16 cellular contexts compared by ENCODE assay signal in the genomic region with DNA sequence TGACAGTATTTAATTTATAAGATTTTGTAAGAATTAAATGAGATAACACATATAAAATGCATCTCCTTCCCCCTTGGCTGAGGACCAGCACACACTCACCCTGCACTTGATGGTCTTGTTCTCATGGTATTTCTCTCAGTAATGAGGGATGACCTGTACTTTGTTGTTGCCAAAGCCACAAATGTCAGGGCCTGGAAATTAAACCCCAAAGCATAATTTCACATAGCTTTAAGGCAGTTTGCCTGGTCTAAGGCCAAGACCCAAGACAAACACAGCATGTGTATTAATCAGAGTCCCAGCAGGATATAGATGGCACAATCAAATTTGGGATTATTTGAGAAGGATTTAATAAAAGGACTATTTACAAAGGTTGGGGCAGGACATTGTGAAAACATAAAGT. TPM values are rescaled to one million over a fixed set of nuclear protein-coding genes. Genes with fewer than 3 reads are reported as not detected.
DNase-seq lines count a peak whose midpoint lies in the region; ATAC-seq, FAIRE-seq and TF ChIP-seq lines count a peak whose summit lies in the region.
"Had no signal": no experiment of that assay in that cellular context is flagged by ENCODE, and none has a peak within 500 bp of the region (broad histone marks: within the 10 kb centered on the region; RNA-seq: fewer than 3 reads in every experiment).

No MANE protein-coding gene starts in this region.

- DNase-seq in AG04450 (ENCODE audit: low read depth, low spot score) (peak; percentile 30), HFFc6 (peak; percentile 95), adipocyte (ENCODE audit: low read depth) (peak; percentile 87), foreskin melanocyte (peak; percentile 77), NCI-H345 (lab: John Stamatoyannopoulos, UW) (no peak), GM23338 (ENCODE audit: low spot score) (no peak), HepG2 (ENCODE audit: low spot score) (no peak)
- DNase-seq: activated CD8-positive, alpha-beta memory T cell treated with anti-CD3 and anti-CD28 coated beads, Interleukin-2, amount 50 U/mL, for 4 hours; anterior cingulate cortex; CD8-positive, alpha-beta T cell; left lung; stimulated activated naive CD8-positive, alpha-beta T cell treated with anti-CD3 and anti-CD28 coated beads, Interleukin-15, amount 100 ng/mL, for 72 hours; T-helper 9 cell had no signal

- intact Hi-C loops in HepG2 (cut with micrococcal nuclease; ENCODE audit: unreplicated experiment): no loop called here

- H3K9me3 ChIP-seq in AG04450 (ENCODE audit: control insufficient read depth, insufficient read depth, low read length) (no peaks in the 10 kb centered on the region), adipocyte (ENCODE audit: control insufficient read depth, low read length) (no peaks in the 10 kb centered on the region), HepG2 (ENCODE audit: low read length) (no peaks in the 10 kb centered on the region)
- H3K9me3 ChIP-seq: esophagus muscularis mucosa, left lung, neutrophil had no signal

- H3K79me2 ChIP-seq in GM23338 (replicated peaks; ENCODE audit: insufficient read depth) (no peaks in the 10 kb centered on the region), HepG2 (ENCODE audit: insufficient read depth, low read length) (no peaks in the 10 kb centered on the region)

- H3K9ac ChIP-seq in adipocyte (ENCODE audit: low read length) (peak overlapping the region; percentile 53), HepG2 (ENCODE audit: insufficient read depth, low read depth, low read length) (no peak overlapping the region)

- H3K9me2 ChIP-seq in GM23338 (ENCODE audit: insufficient read depth): no peaks in the 10 kb centered on the region

- H2AFZ ChIP-seq in GM23338 (no peak overlapping the region), HepG2 (ENCODE audit: low read length) (no peak overlapping the region)

- H3K4me3 ChIP-seq in AG04450 (ENCODE audit: low read depth, low read length) (no peak overlapping the region), adipocyte (ENCODE audit: low read length) (no peak overlapping the region), GM23338 (no peak overlapping the region), HepG2 (replicated peaks in 1 of 3; ENCODE audit: insufficient read depth in 1 of 3, low read depth in 2 of 3, low read length in 3 of 3) (no peak overlapping the region)
- H3K4me3 ChIP-seq: esophagus muscularis mucosa, left lung had no signal

- H3K36me3 ChIP-seq in adipocyte (ENCODE audit: control insufficient read depth, insufficient read depth, low read length, severe bottlenecking): no peaks in the 10 kb centered on the region
- H3K36me3 ChIP-seq in GM23338 (ENCODE audit: insufficient read depth): no peaks in the 10 kb centered on the region
- H3K36me3 ChIP-seq in HepG2 (replicated peaks in 1 of 2; ENCODE audit: control insufficient read depth in 1 of 2, insufficient read depth in 2 of 2, low read length in 2 of 2): no peaks in the 10 kb centered on the region
- H3K36me3 ChIP-seq: esophagus muscularis mucosa, left lung, neutrophil had no signal

- CTCF ChIA-PET in AG04450 (lab: Charles Lee) (interaction anchor here (0.7 to 1.4 kb wide), 2 partner anchors 202 kb away, joined by 3 read pairs; no protein-coding TSS in a partner anchor), HepG2 (lab: Yijun Ruan, JAX; ENCODE audit: low intra/inter-chr PET ratio, low total read pairs) (no interaction called here)

- no peaks in the 10 kb centered on the region for H3K9me3 Mint-ChIP-seq in HFFc6
- H3K9me3 Mint-ChIP-seq in GM23338: no peaks in the 10 kb centered on the region
- H3K9me3 Mint-ChIP-seq: CD8-positive, alpha-beta T cell; stimulated activated naive CD8-positive, alpha-beta T cell treated with anti-CD3 and anti-CD28 coated beads, Interleukin-15, amount 100 ng/mL, for 72 hours had no signal

- peaks cover 1% of the 10 kb centered on the region; the same call in 1 of the 2 replicates for H3K27me3 Mint-ChIP-seq in HFFc6 (ENCODE audit: insufficient read depth)
- no peaks in the 10 kb centered on the region for H3K27me3 Mint-ChIP-seq in GM23338 (ENCODE audit: insufficient read depth, low read depth, poor library complexity)
- H3K27me3 Mint-ChIP-seq: stimulated activated naive CD8-positive, alpha-beta T cell treated with anti-CD3 and anti-CD28 coated beads, Interleukin-15, amount 100 ng/mL, for 72 hours had no signal

- FAIRE-seq in HepG2 (lab: Jason Lieb, UNC): no peak

- ATAC-seq in GM19324 (IDR thresholded peaks at IDR 0.05; ENCODE audit: low FRiP score, unreplicated experiment) (no peak), GM23338 (no peak), HepG2 (no peak)
- ATAC-seq: CD8-positive, alpha-beta T cell; left lung; stimulated activated naive CD8-positive, alpha-beta T cell treated with anti-CD3 and anti-CD28 coated beads, Interleukin-15, amount 100 ng/mL, for 72 hours had no signal

- H3K27ac Mint-ChIP-seq in HFFc6 (peak overlapping the region; percentile 70), GM23338 (no peak overlapping the region)
- H3K27ac Mint-ChIP-seq: CD8-positive, alpha-beta T cell had no signal

- POLR2A ChIA-PET in AG04450 (lab: Yijun Ruan, JAX) (no interaction called here), HepG2 (lab: Yijun Ruan, JAX) (no interaction called here)

- H3K27ac ChIP-seq in AG04450 (ENCODE audit: low read depth, low read length) (no peak overlapping the region), GM23338 (ENCODE audit: low read depth) (no peak overlapping the region), HepG2 (ENCODE audit: extremely low read length, insufficient read depth, low read length) (no peak overlapping the region)
- H3K27ac ChIP-seq: esophagus muscularis mucosa, left lung, neutrophil had no signal

- TF ChIP-seq POLR2A in HepG2 (IDR thresholded peaks at IDR 0.05; ENCODE audit: insufficient read depth in 1 of 2, low read depth in 2 of 2, low read length in 2 of 2): no peak

- TF ChIP-seq EP300 in HepG2 (IDR thresholded peaks at IDR 0.05; ENCODE audit: low read depth in 2 of 2, low read length in 2 of 2) (no peak), HepG2 (CRISPR knock-in tag; IDR thresholded peaks at IDR 0.05; ENCODE audit: borderline replicate concordance) (no peak)

- no peaks in the 10 kb centered on the region for H3F3A ChIP-seq in GM23338 (replicated peaks; ENCODE audit: low read depth)

- H4K20me1 ChIP-seq in GM23338 (replicated peaks; ENCODE audit: insufficient read depth): no peaks in the 10 kb centered on the region
- no peaks in the 10 kb centered on the region for H4K20me1 ChIP-seq in HepG2 (ENCODE audit: insufficient read depth, low read length)

- no peak overlapping the region for H3K4me3 Mint-ChIP-seq in HFFc6
- no peak overlapping the region for H3K4me3 Mint-ChIP-seq in GM23338
- H3K4me3 Mint-ChIP-seq: CD8-positive, alpha-beta T cell; stimulated activated naive CD8-positive, alpha-beta T cell treated with anti-CD3 and anti-CD28 coated beads, Interleukin-15, amount 100 ng/mL, for 72 hours had no signal

- in situ Hi-C loops in HepG2 (cut with HindIII; ENCODE audit: extremely low pct_ligation_motif_present, low pct_unique_long_range_greater_than_20kb): no loop called here

- no peaks in the 10 kb centered on the region for H3K36me3 Mint-ChIP-seq in HFFc6 (ENCODE audit: low read depth)
- H3K36me3 Mint-ChIP-seq in GM23338 (ENCODE audit: low read depth): no peaks in the 10 kb centered on the region
- H3K36me3 Mint-ChIP-seq: CD8-positive, alpha-beta T cell had no signal

- H3K27me3 ChIP-seq in AG04450 (ENCODE audit: control insufficient read depth, insufficient read depth, low read length) (no peaks in the 10 kb centered on the region), adipocyte (replicated peaks; ENCODE audit: control insufficient read depth, insufficient read depth, low read length) (no peaks in the 10 kb centered on the region), GM23338 (ENCODE audit: insufficient read depth) (no peaks in the 10 kb centered on the region), HepG2 (ENCODE audit: control insufficient read depth in 1 of 2, insufficient read depth in 2 of 2, low read length in 2 of 2) (no peaks in the 10 kb centered on the region)
- H3K27me3 ChIP-seq: esophagus muscularis mucosa, left lung, neutrophil had no signal

- peaks cover 67% of the 10 kb centered on the region for H3K4me1 ChIP-seq in adipocyte (ENCODE audit: control insufficient read depth, insufficient read depth, low read length)
- H3K4me1 ChIP-seq in GM23338 (ENCODE audit: insufficient read depth): peaks cover 13% of the 10 kb centered on the region
- peaks cover 14% of the 10 kb centered on the region for H3K4me1 ChIP-seq in HepG2 (ENCODE audit: insufficient read depth, low read length)

- no peak overlapping the region for H3K4me2 ChIP-seq in GM23338
- no peak overlapping the region for H3K4me2 ChIP-seq in HepG2 (ENCODE audit: low read depth, low read length)

- TF ChIP-seq CTCF in AG04450 (IDR thresholded peaks at IDR 0.05; ENCODE audit: low read depth, low read length) (no peak), HFFc6 (IDR thresholded peaks at IDR 0.05) (no peak), GM23338 (conservative IDR thresholded peaks at IDR 0.05; ENCODE audit: low read depth in 2 of 2) (no peak), HepG2 (CRISPR knock-in tag; IDR thresholded peaks at IDR 0.05) (no peak)

- no TSS peak for BruUV-seq in HepG2 (replicated peaks; lab: Mats Ljungman, UMichigan)

- no peak for TF ChIP-seq RAD21 in HepG2 (CRISPR knock-in tag; IDR thresholded peaks at IDR 0.05)

- H3K4me1 Mint-ChIP-seq in HFFc6 (ENCODE audit: low read depth) (peaks cover 9% of the 10 kb centered on the region), GM23338 (peaks cover 17% of the 10 kb centered on the region)

RNA-seq across cellular contexts. Expression of a gene that starts 48.6 kb away (rescaled TPM):
- 40.9 and 55.4 TPM in 2 replicates for polyA plus RNA-seq in AG04450 (2011; rRNA removed)
- polyA minus RNA-seq in AG04450 (2011; rRNA and poly(A)+ RNA removed): 28.6 and 56.6 TPM in 2 replicates
- 10 to 100 TPM; 45.2 to 55.7 (median 49.6) TPM for total RNA-seq in HFFc6 (2021; fragmentation: NEBNext Ultra II Directional; extraction: Animal tissue kit (Norgen Biotek cat#: 25700))
- 76.5 and 86.1 TPM in 2 replicates for total RNA-seq in GM23338 (2014; rRNA removed; shearing (Covaris generic))
- polyA plus RNA-seq in GM23338 (2016; fragmentation: Nextera tagmentation; extraction: Ambion mirVana): 24.9 and 31.0 TPM in 2 replicates
- total RNA-seq in HepG2 (2016; rRNA removed; fragmentation: Illumina TruSeq; extraction: Trizol): 19.3 and 33.6 TPM in 2 replicates
- 18.9 and 24.9 TPM in 2 replicates for total RNA-seq in HepG2 (2016; cell fraction: cytosol; rRNA removed; fragmentation: Illumina TruSeq; extraction: Trizol; ENCODE audit: low read depth)
- 18.3 and 30.7 TPM in 2 replicates for total RNA-seq in HepG2 (2016; cell fraction: insoluble cytoplasmic fraction; rRNA removed; fragmentation: Illumina TruSeq; extraction: Trizol)
- 20.2 and 23.7 TPM in 2 replicates for total RNA-seq in HepG2 (2016; cell fraction: membrane; rRNA removed; fragmentation: Illumina TruSeq; extraction: Trizol)
- 19.4 and 20.2 TPM in 2 replicates for total RNA-seq in HepG2 (2016; cell fraction: nucleus; rRNA removed; fragmentation: Illumina TruSeq; extraction: Trizol)
- 13.5 and 14.3 TPM in 2 replicates for polyA plus RNA-seq in HepG2 (2011; rRNA removed)
- 6.6 and 11.7 TPM in 2 replicates for polyA plus RNA-seq in HepG2 (2011; cell fraction: cytosol; rRNA removed)
- polyA plus RNA-seq in HepG2 (2011; cell fraction: nucleus; rRNA removed): 11.1 and 13.7 TPM in 2 replicates
- polyA plus RNA-seq in HepG2 (2012): 17.2 and 18.4 TPM in 2 replicates
- 1.9 and 2.1 TPM in 2 replicates for polyA plus RNA-seq in HepG2 (2016; cell fraction: cytosol; fragmentation: Illumina TruSeq; extraction: Trizol; ENCODE audit: low read depth)
- polyA plus RNA-seq in HepG2 (2016; cell fraction: insoluble cytoplasmic fraction; fragmentation: Illumina TruSeq; extraction: Trizol; ENCODE audit: low read depth): 22.3 and 23.1 TPM in 2 replicates
- 7.0 and 7.5 TPM in 2 replicates for polyA plus RNA-seq in HepG2 (2016; cell fraction: membrane; fragmentation: Illumina TruSeq; extraction: Trizol; ENCODE audit: low read depth)
- 18.0 and 18.2 TPM in 2 replicates for polyA plus RNA-seq in HepG2 (2016; cell fraction: nucleus; fragmentation: Illumina TruSeq; extraction: Trizol; ENCODE audit: insufficient read depth, low read depth)
- polyA minus RNA-seq in HepG2 (2011; rRNA and poly(A)+ RNA removed; ENCODE audit: low replicate concordance): 20.3 and 23.0 TPM in 2 replicates
- polyA minus RNA-seq in HepG2 (2011; cell fraction: cytosol; rRNA and poly(A)+ RNA removed): 28.8 and 39.2 TPM in 2 replicates
- polyA minus RNA-seq in HepG2 (2011; cell fraction: nucleus; rRNA and poly(A)+ RNA removed): 39.4 and 39.5 TPM in 2 replicates

RNA-seq across cellular contexts. Expression of a gene that starts 49.2 kb away (rescaled TPM):
- polyA plus RNA-seq in AG04450 (2011; rRNA removed) (66.5 and 69.6 TPM in 2 replicates), GM23338 (2016; fragmentation: Nextera tagmentation; extraction: Ambion mirVana) (102 and 103 TPM in 2 replicates), HepG2 (2011; rRNA removed) (83.6 and 90.3 TPM in 2 replicates)
- 98.8 and 115 TPM in 2 replicates for polyA minus RNA-seq in AG04450 (2011; rRNA and poly(A)+ RNA removed)
- total RNA-seq in HFFc6 (2021; fragmentation: NEBNext Ultra II Directional; extraction: Animal tissue kit (Norgen Biotek cat#: 25700)): 10 to 100 TPM; 39.8 to 54.2 (median 44.8) TPM
- 74.9 and 82.7 TPM in 2 replicates for total RNA-seq in GM23338 (2014; rRNA removed; shearing (Covaris generic))
- 142 and 198 TPM in 2 replicates for total RNA-seq in HepG2 (2016; rRNA removed; fragmentation: Illumina TruSeq; extraction: Trizol)
- total RNA-seq in HepG2 (2016; cell fraction: cytosol; rRNA removed; fragmentation: Illumina TruSeq; extraction: Trizol; ENCODE audit: low read depth): 83.0 and 90.3 TPM in 2 replicates
- 140 and 189 TPM in 2 replicates for total RNA-seq in HepG2 (2016; cell fraction: insoluble cytoplasmic fraction; rRNA removed; fragmentation: Illumina TruSeq; extraction: Trizol)
- 195 and 199 TPM in 2 replicates for total RNA-seq in HepG2 (2016; cell fraction: membrane; rRNA removed; fragmentation: Illumina TruSeq; extraction: Trizol)
- 96.3 and 107 TPM in 2 replicates for total RNA-seq in HepG2 (2016; cell fraction: nucleus; rRNA removed; fragmentation: Illumina TruSeq; extraction: Trizol)
- 52.4 and 69.4 TPM in 2 replicates for polyA plus RNA-seq in HepG2 (2011; cell fraction: cytosol; rRNA removed)
- polyA plus RNA-seq in HepG2 (2011; cell fraction: nucleus; rRNA removed): 49.8 and 58.7 TPM in 2 replicates
- polyA plus RNA-seq in HepG2 (2012): 57.7 and 63.5 TPM in 2 replicates
- 46.8 and 71.1 TPM in 2 replicates for polyA plus RNA-seq in HepG2 (2016; cell fraction: cytosol; fragmentation: Illumina TruSeq; extraction: Trizol; ENCODE audit: low read depth)
- polyA plus RNA-seq in HepG2 (2016; cell fraction: insoluble cytoplasmic fraction; fragmentation: Illumina TruSeq; extraction: Trizol; ENCODE audit: low read depth): 168 and 174 TPM in 2 replicates
- 130 and 144 TPM in 2 replicates for polyA plus RNA-seq in HepG2 (2016; cell fraction: membrane; fragmentation: Illumina TruSeq; extraction: Trizol; ENCODE audit: low read depth)
- 90.8 and 95.0 TPM in 2 replicates for polyA plus RNA-seq in HepG2 (2016; cell fraction: nucleus; fragmentation: Illumina TruSeq; extraction: Trizol; ENCODE audit: insufficient read depth, low read depth)
- 188 and 207 TPM in 2 replicates for polyA minus RNA-seq in HepG2 (2011; rRNA and poly(A)+ RNA removed; ENCODE audit: low replicate concordance)
- 68.2 and 76.9 TPM in 2 replicates for polyA minus RNA-seq in HepG2 (2011; cell fraction: cytosol; rRNA and poly(A)+ RNA removed)
- polyA minus RNA-seq in HepG2 (2011; cell fraction: nucleus; rRNA and poly(A)+ RNA removed): 202 and 205 TPM in 2 replicates

Comparison
In these comparisons a context has a peak if more than half of its experiments do, and no peak if none do; other contexts are left out.
1. DNase-seq: peak in AG04450 (single experiment), HFFc6 (single experiment), adipocyte (single experiment) and foreskin melanocyte (single experiment); none in NCI-H345 (single experiment), GM23338 (single experiment) and HepG2 (single experiment).